In the genomic region with DNA sequence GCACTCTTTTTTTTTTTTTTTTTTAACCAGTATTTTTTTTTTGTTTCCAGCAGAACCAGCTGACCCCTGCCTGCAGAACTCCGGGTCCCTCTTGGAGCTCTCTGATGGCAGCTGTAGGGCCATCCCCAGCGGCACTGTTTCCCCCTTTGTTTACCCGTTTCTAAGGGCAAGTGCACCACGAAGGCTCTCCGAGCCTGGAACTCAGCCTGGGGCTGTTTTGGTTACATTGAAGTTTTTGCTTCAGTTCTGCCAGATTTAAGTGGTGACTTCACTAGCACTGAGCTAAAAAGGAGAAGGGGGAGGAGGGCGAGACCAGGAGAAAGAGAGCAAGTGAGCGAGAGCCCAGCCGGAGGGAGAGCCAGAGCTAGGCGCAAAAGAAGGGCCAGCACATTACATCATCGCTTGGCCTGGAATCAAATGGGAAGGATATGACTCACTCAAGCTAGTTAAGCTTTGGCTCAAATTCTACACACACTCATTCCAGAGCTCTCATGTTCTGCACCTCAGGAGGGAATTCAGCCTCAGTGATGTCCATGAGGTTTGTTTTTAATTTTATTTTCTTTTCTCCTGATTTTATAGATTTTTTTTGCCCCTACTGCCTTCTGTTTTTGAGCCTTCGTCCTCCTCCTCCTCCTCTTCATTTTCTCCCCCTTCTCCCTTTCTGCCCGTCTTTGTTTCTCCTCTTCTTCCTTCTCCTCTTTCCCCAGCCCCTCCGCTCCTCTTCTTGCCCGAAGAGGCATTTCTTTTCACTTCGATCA, we compare ENCODE assay signal across 8 cellular contexts.
A peak's percentile ranks its signal among the peaks of the same experiment; 100 is the strongest.
DNase-seq lines count a peak whose midpoint lies in the region; ATAC-seq lines count a peak whose summit lies in the region.

No MANE protein-coding gene starts in this region.

- no peak overlapping the region for H3K27ac Mint-ChIP-seq in stimulated activated effector memory CD8-positive, alpha-beta T cell treated with anti-CD3 and anti-CD28 coated beads, Interleukin-12 subunit alpha, Interleukin-12 subunit beta, amount 100 ng/mL, for 72 hours

- peak overlapping the region; percentile 94 for H3K27ac ChIP-seq in HUES6 (ENCODE audit: low read depth, low read length)
- H3K27ac ChIP-seq in duodenal mucosa (ENCODE audit: low read depth, low read length) = no peak overlapping the region

- H3K9ac ChIP-seq in HUES6 (ENCODE audit: low read length) (peak overlapping the region; percentile 82), duodenal mucosa (ENCODE audit: low read depth in 1 of 2, low read length in 2 of 2) (peak overlapping the region; percentile 33 to 34)

- in situ Hi-C loops in ACHN (cut with HindIII; ENCODE audit: low pct_ligation_motif_present, low pct_unique_long_range_greater_than_20kb, low sequenced_read_pairs) = no loop called here

- no peaks in the 10 kb centered on the region for H3K36me3 ChIP-seq in HUES6 (ENCODE audit: control insufficient read depth, insufficient read depth, low read length)
- no peaks in the 10 kb centered on the region for H3K36me3 ChIP-seq in duodenal mucosa (ENCODE audit: control insufficient read depth in 1 of 2, insufficient read depth in 2 of 2, low read length in 2 of 2)

- H3K9me3 ChIP-seq in HUES6 (ENCODE audit: control insufficient read depth, insufficient read depth, low read depth, low read length) (no peaks in the 10 kb centered on the region), duodenal mucosa (ENCODE audit: control insufficient read depth in 1 of 2, low read length in 2 of 2) (no peaks in the 10 kb centered on the region)

- H3K36me3 Mint-ChIP-seq in stimulated activated effector memory CD8-positive, alpha-beta T cell treated with anti-CD3 and anti-CD28 coated beads, Interleukin-12 subunit alpha, Interleukin-12 subunit beta, amount 100 ng/mL, for 72 hours = no peaks in the 10 kb centered on the region

- DNase-seq in ACHN (peak; percentile 100), RKO (ENCODE audit: low spot score) (peak; percentile 97), left kidney (ENCODE audit: low read depth, low spot score) (peak; percentile 92)
- no peak for DNase-seq in stimulated activated effector memory CD8-positive, alpha-beta T cell treated with anti-CD3 and anti-CD28 coated beads, Interleukin-12 subunit alpha, Interleukin-12 subunit beta, amount 100 ng/mL, for 72 hours (ENCODE audit: low spot score in 2 of 2)

- no peak overlapping the region for H3K4me3 Mint-ChIP-seq in stimulated activated effector memory CD8-positive, alpha-beta T cell treated with anti-CD3 and anti-CD28 coated beads, Interleukin-12 subunit alpha, Interleukin-12 subunit beta, amount 100 ng/mL, for 72 hours

- H3K9me3 Mint-ChIP-seq in stimulated activated effector memory CD8-positive, alpha-beta T cell treated with anti-CD3 and anti-CD28 coated beads, Interleukin-12 subunit alpha, Interleukin-12 subunit beta, amount 100 ng/mL, for 72 hours = no peaks in the 10 kb centered on the region

- ATAC-seq in GM18868 (IDR thresholded peaks at IDR 0.05; ENCODE audit: unreplicated experiment) (peak; percentile 79), GM19395 (IDR thresholded peaks at IDR 0.05; ENCODE audit: unreplicated experiment) (no peak)
- peak; percentile 19 for ATAC-seq in stimulated activated effector memory CD8-positive, alpha-beta T cell treated with anti-CD3 and anti-CD28 coated beads, Interleukin-12 subunit alpha, Interleukin-12 subunit beta, amount 100 ng/mL, for 72 hours

- H3K4me3 ChIP-seq in HUES6 (ENCODE audit: low read depth, low read length) (peak overlapping the region; percentile 57), duodenal mucosa (ENCODE audit: low read depth in 1 of 2, low read length in 2 of 2) (peak overlapping the region; percentile 44 to 62)

- H3K4me1 Mint-ChIP-seq in stimulated activated effector memory CD8-positive, alpha-beta T cell treated with anti-CD3 and anti-CD28 coated beads, Interleukin-12 subunit alpha, Interleukin-12 subunit beta, amount 100 ng/mL, for 72 hours = no peaks in the 10 kb centered on the region

- no peaks in the 10 kb centered on the region for H3K27me3 ChIP-seq in HUES6 (ENCODE audit: control insufficient read depth, insufficient read depth, low read length)
- peaks cover 0 to 13% of the 10 kb centered on the region in 2 donors for H3K27me3 ChIP-seq in duodenal mucosa (ENCODE audit: control insufficient read depth in 1 of 2, insufficient read depth in 2 of 2, low read length in 2 of 2)

- H3K4me1 ChIP-seq in HUES6 (ENCODE audit: control insufficient read depth, insufficient read depth, low read length) (peaks cover 33% of the 10 kb centered on the region), duodenal mucosa (ENCODE audit: control insufficient read depth in 1 of 2, insufficient read depth in 2 of 2, low read length in 2 of 2) (peaks cover 4 to 9% of the 10 kb centered on the region in 2 donors)

Comparison
In these comparisons a context has a peak if more than half of its experiments do, and no peak if none do; other contexts are left out.
1. DNase-seq: peak in ACHN (single experiment), RKO (single experiment) and left kidney (single experiment); none in stimulated activated effector memory CD8-positive, alpha-beta T cell treated with anti-CD3 and anti-CD28 coated beads, Interleukin-12 subunit alpha, Interleukin-12 subunit beta, amount 100 ng/mL, for 72 hours (0 of 2).